In the genomic region with DNA sequence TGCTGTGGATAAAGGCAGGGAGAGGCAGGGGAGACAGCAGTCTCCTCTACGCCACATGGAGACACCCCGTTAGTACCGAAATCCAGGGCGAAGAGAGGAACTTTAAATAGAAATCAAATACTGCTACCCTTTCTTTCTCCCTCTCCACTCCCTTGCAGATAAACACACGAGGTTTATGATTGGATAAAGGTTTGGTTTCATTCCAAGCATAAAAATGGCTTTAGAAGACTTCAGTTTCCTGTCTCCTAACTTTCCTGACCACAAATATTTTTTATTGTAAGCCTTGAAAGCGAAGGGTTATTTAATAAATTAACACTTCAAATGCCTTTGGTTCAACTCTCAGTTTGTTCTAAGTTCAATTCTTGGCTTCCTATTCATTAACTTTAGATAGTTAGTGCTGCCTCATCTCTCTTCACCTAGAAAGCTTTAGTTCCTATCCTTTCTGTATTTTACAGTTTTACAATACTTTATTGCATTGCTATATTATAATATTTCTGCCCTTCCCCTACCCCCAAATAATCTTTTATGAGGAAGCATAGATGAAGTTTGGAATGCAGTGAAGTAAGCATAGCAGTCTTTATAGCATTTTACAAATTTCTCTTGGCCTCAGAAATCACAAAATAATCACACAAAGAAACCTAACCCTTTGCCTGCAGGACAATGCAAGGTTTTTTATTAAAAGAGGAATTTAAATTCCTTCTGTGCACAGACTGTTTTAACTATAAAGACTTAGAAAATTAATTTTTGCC, we compare ENCODE assay signal across 12 cellular contexts. TPM values are rescaled to one million over a fixed set of nuclear protein-coding genes. Genes with fewer than 3 reads are reported as not detected.
DNase-seq lines count a peak whose midpoint lies in the region; ATAC-seq, FAIRE-seq and TF ChIP-seq lines count a peak whose summit lies in the region.
"Had no signal": no experiment of that assay in that cellular context is flagged by ENCODE, and none has a peak within 500 bp of the region (broad histone marks: within the 10 kb centered on the region; RNA-seq: fewer than 3 reads in every experiment).

No MANE protein-coding gene starts in this region.

- TF ChIP-seq CTCF in K562 (IDR thresholded peaks at IDR 0.05 in 2 of 3, conservative IDR thresholded peaks at IDR 0.05 in 1 of 3; ENCODE audit: insufficient read depth in 2 of 3, low read depth in 1 of 3, low read length in 3 of 3) (no peak), glutamatergic neuron (IDR thresholded peaks at IDR 0.05; ENCODE audit: partially characterized antibody, unreplicated experiment) (no peak)

- no peaks in the 10 kb centered on the region for H3K79me2 ChIP-seq in K562 (ENCODE audit: control insufficient read depth, insufficient read depth, low read length)

- intact Hi-C loops in K562 (cut with micrococcal nuclease) (no loop called here), left colon (cut with DNase I, micrococcal nuclease) (no loop called here), sciatic nerve (cut with DNase I) (no loop called here)

- H3K4me2 ChIP-seq in K562 (ENCODE audit: insufficient read depth, low read length) = no peak overlapping the region

- H3K27me3 ChIP-seq in K562 (ENCODE audit: control insufficient read depth in 2 of 2, insufficient read depth in 2 of 2, low read length in 2 of 2) = no peaks in the 10 kb centered on the region
- H3K27me3 ChIP-seq: spleen had no signal

- POLR2A ChIA-PET in K562 (lab: Yijun Ruan, JAX) = interaction anchor here (0.8 kb wide), 1 partner anchor 9 kb away, joined by 3 read pairs; no protein-coding TSS in a partner anchor

- ATAC-seq in K562 (no peak; the same call in 2 of the 3 replicates), left colon (peak; percentile 74), sciatic nerve (no peak)

- H3K4me3 ChIP-seq in K562 = no peak overlapping the region
- H3K4me3 ChIP-seq: spleen had no signal

- H3K9me3 Mint-ChIP-seq in glutamatergic neuron (ENCODE audit: unreplicated experiment) = no peaks in the 10 kb centered on the region
- H3K9me3 Mint-ChIP-seq: activated naive CD4-positive, alpha-beta T cell treated with anti-CD3 and anti-CD28 coated beads, Interleukin-2, amount 50 U/mL, for 24 hours had no signal

- no peak overlapping the region for H3K4me3 Mint-ChIP-seq in glutamatergic neuron (ENCODE audit: unreplicated experiment)

- no peaks in the 10 kb centered on the region for H3K9me3 ChIP-seq in K562 (replicated peaks; ENCODE audit: control insufficient read depth, insufficient read depth, low read depth, low read length)
- H3K9me3 ChIP-seq: spleen had no signal

- FAIRE-seq in K562 (lab: Jason Lieb, UNC) = no peak
- FAIRE-seq in urothelium cell line (lab: Jason Lieb, UNC) = no peak
- FAIRE-seq: endometrium had no signal

- H3K27me3 Mint-ChIP-seq in glutamatergic neuron (ENCODE audit: unreplicated experiment) = no peaks in the 10 kb centered on the region
- H3K27me3 Mint-ChIP-seq: activated naive CD4-positive, alpha-beta T cell treated with anti-CD3 and anti-CD28 coated beads, Interleukin-2, amount 50 U/mL, for 24 hours had no signal

- BruUV-seq in K562 (replicated peaks; lab: Mats Ljungman, UMichigan) = no TSS peak

- H3K27ac ChIP-seq in K562 (ENCODE audit: extremely low read depth, low read depth, low read length) = no peak overlapping the region

- no peaks in the 10 kb centered on the region for H3K4me1 Mint-ChIP-seq in glutamatergic neuron (ENCODE audit: low read depth, unreplicated experiment)

- DNase-seq in HT1080 (ENCODE audit: low read depth) = peak; percentile 25
- no peak for DNase-seq in K562 (ENCODE audit: extremely low read depth in 1 of 4, low spot score in 3 of 4)
- DNase-seq in left colon = no peak
- DNase-seq in urothelium cell line (ENCODE audit: low spot score) = peak; percentile 40
- no peak for DNase-seq in glutamatergic neuron
- DNase-seq in pons (ENCODE audit: low spot score) = no peak
- DNase-seq in sciatic nerve (ENCODE audit: low spot score) = no peak
- DNase-seq: DMS79, KBM-7, spleen had no signal

- CTCF ChIA-PET in K562 (lab: Yijun Ruan, JAX; ENCODE audit: low intra/inter-chr PET ratio) = interaction anchor here (0.6 kb wide), 1 partner anchor 1054 kb away, joined by 9 read pairs; no protein-coding TSS in a partner anchor

- 13% methylated on average over 6 of the region's 6 CpGs for WGBS in K562 (ENCODE audit: insufficient coverage, low coverage, missing lambda C conversion rate)

- peak overlapping the region; percentile 4; the same call in 1 of the 2 replicates for H2AFZ ChIP-seq in K562 (ENCODE audit: low read depth, low read length)

- no peaks in the 10 kb centered on the region for H3K4me1 ChIP-seq in K562 (replicated peaks in 1 of 2; ENCODE audit: control insufficient read depth in 2 of 2, insufficient read depth in 2 of 2, low read length in 2 of 2)

- H3K36me3 ChIP-seq in K562 (ENCODE audit: control insufficient read depth, insufficient read depth, low read length) = no peaks in the 10 kb centered on the region
- H3K36me3 ChIP-seq: spleen had no signal

- H3K9me1 ChIP-seq in K562 (ENCODE audit: control insufficient read depth, insufficient read depth, low read length) = no peaks in the 10 kb centered on the region

- no peak for TF ChIP-seq POLR2A in K562 (conservative IDR thresholded peaks at IDR 0.05)

- H3K27ac Mint-ChIP-seq in glutamatergic neuron (ENCODE audit: unreplicated experiment) = no peak overlapping the region
- H3K27ac Mint-ChIP-seq: activated naive CD4-positive, alpha-beta T cell treated with anti-CD3 and anti-CD28 coated beads, Interleukin-2, amount 50 U/mL, for 24 hours had no signal

- TF ChIP-seq EP300 in K562 (IDR thresholded peaks at IDR 0.05; ENCODE audit: low read length) = no peak

- no peaks in the 10 kb centered on the region for H3K36me3 Mint-ChIP-seq in glutamatergic neuron (ENCODE audit: unreplicated experiment)
- H3K36me3 Mint-ChIP-seq: activated naive CD4-positive, alpha-beta T cell treated with anti-CD3 and anti-CD28 coated beads, Interleukin-2, amount 50 U/mL, for 24 hours had no signal

- TF ChIP-seq RAD21 in K562 (CRISPR knock-in tag; conservative IDR thresholded peaks at IDR 0.05 in 1 of 2, IDR thresholded peaks at IDR 0.05 in 1 of 2) = no peak

- no peaks in the 10 kb centered on the region for H4K20me1 ChIP-seq in K562 (replicated peaks; ENCODE audit: control insufficient read depth, insufficient read depth, low read length)

- H3K9ac ChIP-seq in K562 (ENCODE audit: insufficient read depth in 1 of 2, low read depth in 2 of 2, low read length in 2 of 2) = no peak overlapping the region

- in situ Hi-C loops in K562 (cut with MboI) = no loop called here

TF ChIP-seq in K562, 482 proteins besides CTCF, POLR2A, EP300 and RAD21:
- TF ChIP-seq DMBX1 (CRISPR knock-in tag; IDR thresholded peaks at IDR 0.05; ENCODE audit: borderline replicate concordance) (no peak), NCOR1 (IDR thresholded peaks at IDR 0.05) (no peak), ZNF696 (CRISPR knock-in tag; conservative IDR thresholded peaks at IDR 0.05) (no peak), PCBP2 (IDR thresholded peaks at IDR 0.05; ENCODE audit: low read depth, low read length, poor library complexity, severe bottlenecking) (no peak), GATA2 (CRISPR knock-in tag; IDR thresholded peaks at IDR 0.05) (no peak), CHD2 (IDR thresholded peaks at IDR 0.05; ENCODE audit: low read depth, low read length) (no peak), SRSF9 (IDR thresholded peaks at IDR 0.05; ENCODE audit: borderline replicate concordance, low read depth, low read length) (no peak)

RNA-seq across cellular contexts. Expression of a gene that starts 31.6 kb away (rescaled TPM):
- total RNA-seq in HT1080 (2014; rRNA removed; shearing (Covaris generic)) = 3.2 and 4.3 TPM in 2 replicates
- 2.5 and 3.1 TPM in 2 replicates for polyA plus RNA-seq in HT1080 (2015; cell fraction: cytosol; rRNA removed)
- polyA plus RNA-seq in HT1080 (2015; cell fraction: nucleus; rRNA removed) = 3.9 and 5.2 TPM in 2 replicates
- total RNA-seq in K562 (2011; cell fraction: chromatin; rRNA removed; ENCODE audit: low replicate concordance) = 12.6 and 16.5 TPM in 2 replicates
- total RNA-seq in K562 (2011; cell fraction: nucleolus; rRNA removed) = 6.3 and 6.4 TPM in 2 replicates
- total RNA-seq in K562 (2011; cell fraction: nucleoplasm; rRNA removed) = 7.4 and 9.8 TPM in 2 replicates
- total RNA-seq in K562 (2014; rRNA removed) (1.4 and 2.1 TPM in 2 replicates), K562 (2014; rRNA removed; fragmentation: Illumina TruSeq; extraction: Trizol) (0.80 and 1.3 TPM in 2 replicates), K562 (2015; rRNA removed; fragmentation: Illumina TruSeq; extraction: Trizol) (0.80 and 0.90 TPM in 2 replicates), K562 (2021) (1.2 and 1.6 TPM in 2 replicates), left colon (10 to 100 TPM; 20.0 to 20.5 TPM), glutamatergic neuron (ENCODE audit: unreplicated experiment) (1.1 TPM), sciatic nerve (63.8 TPM)
- polyA plus RNA-seq in K562 (2011; rRNA removed) (0.57 and 1.5 TPM in 2 replicates), K562 (2014; fragmentation: Illumina TruSeq; extraction: Trizol) (0.64 and 0.73 TPM in 2 replicates), K562 (2014; fragmentation: Nextera tagmentation; extraction: Ambion mirVana) (1 to 10 TPM in 1 of 2 experiments, under 1 TPM in 1; 0.62 to 1.3 TPM), K562 (2014; rRNA removed) (0.48 and 0.58 TPM in 2 replicates)
- 0.43 and 1.3 TPM in 2 replicates for polyA plus RNA-seq in K562 (2011; cell fraction: cytosol; rRNA removed)
- polyA plus RNA-seq in K562 (2011; cell fraction: nucleus; rRNA removed) = 1.2 and 3.5 TPM in 2 replicates
- polyA plus RNA-seq in K562 (2012) = 0.61 and 0.71 TPM in 2 replicates
- 4.2 and 11.6 TPM in 2 replicates for polyA minus RNA-seq in K562 (2011; rRNA and poly(A)+ RNA removed)
- polyA minus RNA-seq in K562 (2011; cell fraction: cytosol; rRNA and poly(A)+ RNA removed) = 2.6 and 3.0 TPM in 2 replicates
- polyA minus RNA-seq in K562 (2011; cell fraction: nucleus; rRNA and poly(A)+ RNA removed) = 7.7 and 12.4 TPM in 2 replicates

Comparison
In these comparisons a context has a peak if more than half of its experiments do, and no peak if none do; other contexts are left out.
1. DNase-seq: peak in HT1080 (single experiment) and urothelium cell line (single experiment); none in K562 (0 of 4), left colon (0 of 2), glutamatergic neuron (single experiment), pons (single experiment) and sciatic nerve (single experiment).